ENCODE assay signal across 1 cellular context in the genomic region with DNA sequence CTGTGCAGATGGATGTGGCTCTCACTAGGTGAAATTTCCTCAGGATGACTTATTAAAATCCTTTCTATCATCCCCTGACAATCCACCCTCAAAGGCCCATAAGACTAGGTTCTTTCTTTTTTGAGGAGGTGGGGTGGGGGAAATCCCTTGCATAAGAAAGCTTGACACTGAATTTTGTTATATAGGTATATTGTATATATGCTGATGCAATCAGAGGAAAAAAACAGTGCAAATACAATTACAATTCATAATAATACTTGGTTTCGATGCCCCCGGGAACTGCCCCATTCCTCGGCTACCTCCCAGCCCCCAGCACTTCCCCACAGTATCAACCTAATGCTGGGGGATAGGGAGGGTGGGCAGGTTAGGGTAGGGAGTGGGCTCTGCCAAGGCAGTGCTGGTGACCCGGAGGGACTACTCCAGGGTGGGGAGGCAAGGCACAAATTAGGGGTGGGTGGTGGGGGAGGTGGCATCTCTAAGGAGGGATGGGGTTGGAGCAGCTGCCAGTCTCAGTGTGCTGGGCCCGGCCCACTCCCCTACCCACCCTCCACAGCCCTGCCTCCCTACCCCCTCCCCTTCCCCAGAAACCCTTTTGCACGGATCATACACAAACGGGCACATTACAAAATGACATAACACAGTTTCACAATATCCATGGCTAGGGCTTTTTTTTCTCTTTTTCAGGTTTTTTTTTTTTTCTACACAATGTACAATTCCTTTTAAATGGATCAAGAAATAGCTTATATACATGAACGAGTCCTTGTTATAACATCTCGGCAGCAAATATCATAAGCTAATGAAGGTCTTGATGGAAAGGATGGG.
TF ChIP-seq lines count a peak whose summit lies in the region.

No MANE protein-coding gene starts in this region.

TF ChIP-seq in A549, 52 proteins besides CTCF, POLR2A, EP300 and RAD21 (continued from another document):
- TF ChIP-seq, protein P1, sequence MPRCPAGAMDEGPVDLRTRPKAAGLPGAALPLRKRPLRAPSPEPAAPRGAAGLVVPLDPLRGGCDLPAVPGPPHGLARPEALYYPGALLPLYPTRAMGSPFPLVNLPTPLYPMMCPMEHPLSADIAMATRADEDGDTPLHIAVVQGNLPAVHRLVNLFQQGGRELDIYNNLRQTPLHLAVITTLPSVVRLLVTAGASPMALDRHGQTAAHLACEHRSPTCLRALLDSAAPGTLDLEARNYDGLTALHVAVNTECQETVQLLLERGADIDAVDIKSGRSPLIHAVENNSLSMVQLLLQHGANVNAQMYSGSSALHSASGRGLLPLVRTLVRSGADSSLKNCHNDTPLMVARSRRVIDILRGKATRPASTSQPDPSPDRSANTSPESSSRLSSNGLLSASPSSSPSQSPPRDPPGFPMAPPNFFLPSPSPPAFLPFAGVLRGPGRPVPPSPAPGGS (IDR thresholded peaks at IDR 0.05): no peak
- no peak for TF ChIP-seq RFX5 (IDR thresholded peaks at IDR 0.05)
- TF ChIP-seq, protein P2, sequence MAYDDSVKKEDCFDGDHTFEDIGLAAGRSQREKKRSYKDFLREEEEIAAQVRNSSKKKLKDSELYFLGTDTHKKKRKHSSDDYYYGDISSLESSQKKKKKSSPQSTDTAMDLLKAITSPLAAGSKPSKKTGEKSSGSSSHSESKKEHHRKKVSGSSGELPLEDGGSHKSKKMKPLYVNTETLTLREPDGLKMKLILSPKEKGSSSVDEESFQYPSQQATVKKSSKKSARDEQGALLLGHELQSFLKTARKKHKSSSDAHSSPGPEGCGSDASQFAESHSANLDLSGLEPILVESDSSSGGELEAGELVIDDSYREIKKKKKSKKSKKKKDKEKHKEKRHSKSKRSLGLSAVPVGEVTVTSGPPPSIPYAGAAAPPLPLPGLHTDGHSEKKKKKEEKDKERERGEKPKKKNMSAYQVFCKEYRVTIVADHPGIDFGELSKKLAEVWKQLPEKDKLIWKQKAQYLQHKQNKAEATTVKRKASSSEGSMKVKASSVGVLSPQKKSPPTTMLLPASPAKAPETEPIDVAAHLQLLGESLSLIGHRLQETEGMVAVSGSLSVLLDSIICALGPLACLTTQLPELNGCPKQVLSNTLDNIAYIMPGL (CRISPR knock-in tag; IDR thresholded peaks at IDR 0.05; ENCODE audit: borderline replicate concordance): no peak
